ENCODE assay signal across 8 cellular contexts in the genomic region with DNA sequence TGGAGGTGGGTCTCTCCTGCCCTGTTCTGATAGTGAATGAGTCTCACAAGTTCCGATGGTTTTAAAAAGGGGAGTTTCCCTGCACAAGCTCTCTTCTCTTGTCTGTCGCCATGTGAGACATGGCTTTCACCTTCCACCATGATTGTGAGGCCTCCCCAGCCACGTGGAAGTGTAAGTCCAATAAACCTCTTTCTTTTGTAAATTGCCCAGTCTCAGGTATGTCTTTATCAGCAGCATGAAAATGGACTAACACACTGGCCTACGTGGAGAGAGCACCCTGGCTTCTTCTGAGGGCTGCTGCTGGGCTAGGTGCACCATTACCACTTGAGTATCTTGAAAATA. TPM values are rescaled to one million over a fixed set of nuclear protein-coding genes. Genes with fewer than 3 reads are reported as not detected.
DNase-seq lines count a peak whose midpoint lies in the region; ATAC-seq, FAIRE-seq and TF ChIP-seq lines count a peak whose summit lies in the region.
"Not testable (repeated sequence)": the region's sequence is repeated elsewhere in the genome, so short reads cannot be mapped to it uniquely, and the experiment has no call there.

No MANE protein-coding gene starts in this region.

- not testable (repeated sequence) for H3K4me3 Mint-ChIP-seq in activated naive CD8-positive, alpha-beta T cell treated with anti-CD3 and anti-CD28 coated beads for 36 hours
- peak overlapping the region; percentile 5 for H3K4me3 Mint-ChIP-seq in stimulated activated effector memory CD8-positive, alpha-beta T cell treated with anti-CD3 and anti-CD28 coated beads, Interleukin-12 subunit alpha, Interleukin-12 subunit beta, amount 100 ng/mL, for 72 hours

- peak overlapping the region; percentile 61 for H3K27ac Mint-ChIP-seq in activated naive CD8-positive, alpha-beta T cell treated with anti-CD3 and anti-CD28 coated beads for 36 hours
- H3K27ac Mint-ChIP-seq in stimulated activated effector memory CD8-positive, alpha-beta T cell treated with anti-CD3 and anti-CD28 coated beads, Interleukin-12 subunit alpha, Interleukin-12 subunit beta, amount 100 ng/mL, for 72 hours: peak overlapping the region; percentile 17

- not testable (repeated sequence) for H3K9me3 Mint-ChIP-seq in activated naive CD8-positive, alpha-beta T cell treated with anti-CD3 and anti-CD28 coated beads for 36 hours; stimulated activated effector memory CD8-positive, alpha-beta T cell treated with anti-CD3 and anti-CD28 coated beads, Interleukin-12 subunit alpha, Interleukin-12 subunit beta, amount 100 ng/mL, for 72 hours

- not testable (repeated sequence) for H3K27me3 Mint-ChIP-seq in activated naive CD8-positive, alpha-beta T cell treated with anti-CD3 and anti-CD28 coated beads for 36 hours

- DNase-seq in GM12865 (ENCODE audit: low read depth) (peak; percentile 65), NCI-H1436 (lab: John Stamatoyannopoulos, UW) (peak; percentile 62)
- DNase-seq in GM19239 (ENCODE audit: insufficient read length, low spot score); activated naive CD8-positive, alpha-beta T cell treated with anti-CD3 and anti-CD28 coated beads for 36 hours; stimulated activated effector memory CD8-positive, alpha-beta T cell treated with anti-CD3 and anti-CD28 coated beads, Interleukin-12 subunit alpha, Interleukin-12 subunit beta, amount 100 ng/mL, for 72 hours (ENCODE audit: low spot score in 2 of 2): not testable (repeated sequence)

- H3K4me3 ChIP-seq in GM12865 (ENCODE audit: low read depth, low read length): peak overlapping the region; percentile 91

- H3K36me3 Mint-ChIP-seq in activated naive CD8-positive, alpha-beta T cell treated with anti-CD3 and anti-CD28 coated beads for 36 hours: peaks cover 15% of the 10 kb centered on the region
- H3K36me3 Mint-ChIP-seq in stimulated activated effector memory CD8-positive, alpha-beta T cell treated with anti-CD3 and anti-CD28 coated beads, Interleukin-12 subunit alpha, Interleukin-12 subunit beta, amount 100 ng/mL, for 72 hours: not testable (repeated sequence)

- FAIRE-seq in GM19239 (lab: Jason Lieb, UNC): peak; percentile 82

- not testable (repeated sequence) for TF ChIP-seq CTCF in GM12865 (IDR thresholded peaks at IDR 0.05; ENCODE audit: insufficient read depth, low read depth, low read length, missing control alignments)

- peaks cover 54% of the 10 kb centered on the region for H3K4me1 Mint-ChIP-seq in activated naive CD8-positive, alpha-beta T cell treated with anti-CD3 and anti-CD28 coated beads for 36 hours
- peaks cover 30% of the 10 kb centered on the region for H3K4me1 Mint-ChIP-seq in stimulated activated effector memory CD8-positive, alpha-beta T cell treated with anti-CD3 and anti-CD28 coated beads, Interleukin-12 subunit alpha, Interleukin-12 subunit beta, amount 100 ng/mL, for 72 hours

- peak; percentile 2 for ATAC-seq in GM21526 (IDR thresholded peaks at IDR 0.05; ENCODE audit: low FRiP score, unreplicated experiment)
- peak; percentile 4 for ATAC-seq in HG02623 (IDR thresholded peaks at IDR 0.05; ENCODE audit: unreplicated experiment)
- ATAC-seq in HG03045 (IDR thresholded peaks at IDR 0.05; ENCODE audit: unreplicated experiment): peak; percentile 23
- ATAC-seq in stimulated activated effector memory CD8-positive, alpha-beta T cell treated with anti-CD3 and anti-CD28 coated beads, Interleukin-12 subunit alpha, Interleukin-12 subunit beta, amount 100 ng/mL, for 72 hours: not testable (repeated sequence)

RNA-seq across cellular contexts. Expression of a gene that starts 51.6 kb away (rescaled TPM):
- 10 to 100 TPM; 51.0 to 55.9 TPM for total RNA-seq in activated naive CD8-positive, alpha-beta T cell treated with anti-CD3 and anti-CD28 coated beads for 36 hours
